In the genomic region with DNA sequence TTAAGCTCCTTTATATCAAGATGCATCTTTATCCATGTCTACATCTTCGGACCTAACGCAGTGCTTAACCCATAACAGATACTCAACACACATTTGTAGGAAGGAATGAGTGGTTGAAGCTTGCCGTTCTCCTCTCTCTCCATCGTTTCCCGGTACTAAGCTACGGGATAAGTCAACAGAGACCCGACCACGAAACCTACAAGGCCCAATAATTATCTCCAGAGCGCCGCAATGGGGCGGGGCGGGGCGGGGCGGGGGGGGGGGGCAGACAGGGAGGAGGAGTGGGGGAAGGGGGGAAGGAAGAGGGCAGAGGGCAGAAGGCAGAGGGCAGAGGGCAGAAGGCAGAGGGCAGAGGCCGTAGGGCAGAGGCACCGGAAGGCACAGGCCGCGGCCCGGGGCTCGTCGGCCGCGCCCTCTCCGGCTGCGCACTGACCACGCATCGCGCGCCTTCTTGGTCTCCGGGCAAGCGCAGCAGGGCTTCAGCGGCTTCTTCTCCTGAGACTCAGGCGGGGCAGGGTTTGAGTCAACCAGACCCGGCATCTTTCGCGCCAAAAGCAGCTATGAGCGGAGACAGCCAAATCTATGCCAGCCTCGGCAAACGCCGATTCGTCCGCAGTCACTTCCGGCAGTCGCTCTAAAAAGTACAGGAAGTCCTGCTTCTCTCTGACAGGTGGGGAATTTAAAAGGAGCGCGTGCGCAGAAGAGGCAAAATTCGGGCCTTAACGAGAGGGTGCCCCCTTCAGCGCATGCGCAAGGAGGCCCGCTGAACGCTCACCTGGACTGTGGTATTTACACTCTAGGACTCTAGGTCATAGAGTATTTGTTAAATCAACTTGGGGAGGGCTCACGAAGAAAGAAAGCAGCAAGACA, we compare ENCODE assay signal across 8 cellular contexts. TPM values are rescaled to one million over a fixed set of nuclear protein-coding genes. Genes with fewer than 3 reads are reported as not detected.
A peak's percentile ranks its signal among the peaks of the same experiment; 100 is the strongest.
DNase-seq lines count a peak whose midpoint lies in the region; ATAC-seq and TF ChIP-seq lines count a peak whose summit lies in the region.

A gene with protein sequence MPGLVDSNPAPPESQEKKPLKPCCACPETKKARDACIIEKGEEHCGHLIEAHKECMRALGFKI (minus strand): TSS at position 636 of the 870 bp plus-strand sequence. CDS start 96 bp downstream, at position 540.

- no peaks in the 10 kb centered on the region for H3K36me3 ChIP-seq in uterus

- peak within 1 kb of the TSS; percentile 69 for H3K4me3 ChIP-seq in right cardiac atrium (ENCODE audit: low read length)
- H3K4me3 ChIP-seq in uterus = peak within 1 kb of the TSS; percentile 68 to 77

- H3K27me3 ChIP-seq in right cardiac atrium (ENCODE audit: control insufficient read depth, insufficient read depth) (no peaks in the 10 kb centered on the region), uterus (no peaks in the 10 kb centered on the region)

- intact Hi-C loops in T-helper 2 cell treated with Interferon-gamma antibody and Interleukin-4, amounts not matched to agents 100 ng/mL and 5 ng/mL, for 36 hours (cut with micrococcal nuclease) = loop anchor here (1.0 to 5.0 kb wide), 14 partner anchors 23 to 1065 kb away; a partner anchor contains a TSS
- intact Hi-C loops in right cardiac atrium (cut with DNase I) = loop anchor here in 2 of 4 donors (10.0 kb wide), 1 partner anchor 72 kb away; no protein-coding TSS in a partner anchor
- intact Hi-C loops in uterus (cut with DNase I; ENCODE audit: low total_unique reads) = no loop called here

- ATAC-seq in GM18499 (IDR thresholded peaks at IDR 0.05; ENCODE audit: insufficient read depth, unreplicated experiment) (peak; percentile 81), HG02943 (IDR thresholded peaks at IDR 0.05; ENCODE audit: low read depth, unreplicated experiment) (peak; percentile 92), right cardiac atrium (peak; percentile 93 to 94)

- peak in 1 of 2 donors; percentile 66 for TF ChIP-seq POLR2A in uterus (IDR thresholded peaks at IDR 0.05)

- TF ChIP-seq CTCF in uterus (IDR thresholded peaks at IDR 0.05) = peak in 1 of 4 experiments; percentile 17

- no peaks in the 10 kb centered on the region for H3K9me3 ChIP-seq in right cardiac atrium (ENCODE audit: control insufficient read depth, low read length)
- H3K9me3 ChIP-seq in uterus = no peaks in the 10 kb centered on the region

- peaks cover 3% of the 10 kb centered on the region for H3K4me1 ChIP-seq in right cardiac atrium (ENCODE audit: control insufficient read depth, insufficient read depth, low read length)
- H3K4me1 ChIP-seq in uterus = peaks cover 0 to 8% of the 10 kb centered on the region in 2 donors

- H3K27ac ChIP-seq in right cardiac atrium (ENCODE audit: low read length) (peak within 1 kb of the TSS; percentile 100), uterus (peak within 1 kb of the TSS; percentile 92 to 94)

- DNase-seq in NCI-H187 treated with DMSO at 0.1 percent for 48 hours (lab: John Stamatoyannopoulos, UW) = peak; percentile 95
- DNase-seq in anterior cingulate cortex (lab: John Stamatoyannopoulos, UW) = peak; percentile 56 to 96 (median 88)
- DNase-seq in right cardiac atrium = peak; percentile 95 to 97 (median 96)
- peak; percentile 77 for DNase-seq in pulmonary artery endothelial cell (ENCODE audit: low read depth, low spot score)
- DNase-seq in uterus = peak; percentile 93 to 95

- WGBS in right cardiac atrium = under 1% methylated on average over 53 of the region's 54 CpGs

RNA-seq across cellular contexts. Expression of the gene that starts here (rescaled TPM):
- 47.2 and 50.3 TPM in 2 replicates for total RNA-seq in T-helper 2 cell treated with Interferon-gamma antibody and Interleukin-4, amounts not matched to agents 100 ng/mL and 5 ng/mL, for 36 hours
- 100 to 1,000 TPM; 108 to 138 (median 132) TPM for total RNA-seq in right cardiac atrium
- 622 TPM for polyA plus RNA-seq in right cardiac atrium
- total RNA-seq in pulmonary artery endothelial cell = 24.1 and 39.3 TPM in 2 replicates
- 10 to 100 TPM in 2 of 4 donors, 1 to 10 TPM in 2; 3.1 to 56.5 (median 23.1) TPM for total RNA-seq in uterus

Comparison
In these comparisons a context has a peak if more than half of its experiments do, and no peak if none do; other contexts are left out.
1. Peak in every context shown above with its lines: DNase-seq, ATAC-seq, H3K4me3 ChIP-seq and H3K27ac ChIP-seq.